1 cellular context compared by ENCODE assay signal in genomic region chr16:15946257-15947044, GRCh38.
TF ChIP-seq lines count a peak whose summit lies in the region.

No MANE protein-coding gene starts in this region.

TF ChIP-seq in HCT116, 20 proteins besides CTCF, POLR2A, EP300 and RAD21:
- TF ChIP-seq EGR1 (IDR thresholded peaks at IDR 0.05; ENCODE audit: low read depth) (no peak), ZNF274 (IDR thresholded peaks at IDR 0.05; ENCODE audit: low read depth, low read length) (no peak), ZFX (IDR thresholded peaks at IDR 0.05) (no peak), SRF (IDR thresholded peaks at IDR 0.05; ENCODE audit: low read depth) (no peak)
